Comparison of ENCODE assay signal across 9 cellular contexts in genomic region chr1:12152106-12152891, GRCh38. TPM values are rescaled to one million over a fixed set of nuclear protein-coding genes. Genes with fewer than 3 reads are reported as not detected.
DNase-seq lines count a peak whose midpoint lies in the region; ATAC-seq and TF ChIP-seq lines count a peak whose summit lies in the region.
"Had no signal": no experiment of that assay in that cellular context is flagged by ENCODE, and none has a peak within 500 bp of the region (broad histone marks: within the 10 kb centered on the region; RNA-seq: fewer than 3 reads in every experiment).

No MANE protein-coding gene starts in this region.

- no peaks in the 10 kb centered on the region for H4K20me1 ChIP-seq in OCI-LY3 (ENCODE audit: insufficient read depth, low read length)

- H3K4me1 ChIP-seq in OCI-LY3 (ENCODE audit: low read length) (peaks cover 87% of the 10 kb centered on the region), trophoblast cell (ENCODE audit: control insufficient read depth in 1 of 2, insufficient read depth in 2 of 2, low read length in 2 of 2) (peaks cover 7 to 9% of the 10 kb centered on the region in 2 experiments)

- no peaks in the 10 kb centered on the region for H3K36me3 ChIP-seq in OCI-LY3 (replicated peaks; ENCODE audit: low read depth, low read length)
- H3K36me3 ChIP-seq in trophoblast cell (ENCODE audit: control insufficient read depth in 1 of 2, insufficient read depth in 2 of 2, low read length in 2 of 2): no peaks in the 10 kb centered on the region

- peak overlapping the region; percentile 100 for H3K27ac ChIP-seq in OCI-LY3 (ENCODE audit: low read length)
- H3K27ac ChIP-seq in trophoblast cell (ENCODE audit: low read depth, low read length): peak overlapping the region; percentile 78

- ATAC-seq in GM18870 (IDR thresholded peaks at IDR 0.05; ENCODE audit: unreplicated experiment) (peak; percentile 63), HG02571 (IDR thresholded peaks at IDR 0.05; ENCODE audit: unreplicated experiment) (peak; percentile 61)

- peaks cover 6% of the 10 kb centered on the region for H3K79me1 ChIP-seq in trophoblast cell (ENCODE audit: low read length)

- H3K9me3 ChIP-seq in OCI-LY3 (ENCODE audit: insufficient read depth, low read length) (no peaks in the 10 kb centered on the region), trophoblast cell (ENCODE audit: insufficient read depth, low read depth, low read length) (peaks cover 5% of the 10 kb centered on the region)

- no peaks in the 10 kb centered on the region for H3K27me3 ChIP-seq in OCI-LY3 (ENCODE audit: low read depth, low read length)
- no peaks in the 10 kb centered on the region for H3K27me3 ChIP-seq in trophoblast cell (ENCODE audit: insufficient read depth, low read length)

- H3K9ac ChIP-seq in OCI-LY3 (ENCODE audit: low read length) (peak overlapping the region; percentile 87), trophoblast cell (ENCODE audit: low read length) (no peak overlapping the region)

- H3K23ac ChIP-seq in trophoblast cell (ENCODE audit: low read length): no peak overlapping the region

- no peak for TF ChIP-seq CTCF in OCI-LY3 (IDR thresholded peaks at IDR 0.05; ENCODE audit: low read depth, low read length)

- no CpG with 5 or more reads among the region's 7 CpGs for WGBS in trophoblast cell (ENCODE audit: extremely low coverage, insufficient coverage, insufficient read length)

- peak overlapping the region; percentile 65 for H2BK5ac ChIP-seq in trophoblast cell (ENCODE audit: low read depth, low read length, poor library complexity)

- H3K4me2 ChIP-seq in OCI-LY3 (ENCODE audit: low read length) (peak overlapping the region; percentile 81), trophoblast cell (ENCODE audit: low read length) (no peak overlapping the region)

- H2BK120ac ChIP-seq in trophoblast cell (ENCODE audit: insufficient read depth, low read length, poor library complexity): no peak overlapping the region

- H2AFZ ChIP-seq in OCI-LY3 (ENCODE audit: low read depth, low read length): no peak overlapping the region
- H2AFZ ChIP-seq in trophoblast cell (ENCODE audit: insufficient read depth, low read length, poor library complexity): no peak overlapping the region

- H3K79me2 ChIP-seq in OCI-LY3 (ENCODE audit: low read length) (no peaks in the 10 kb centered on the region), trophoblast cell (ENCODE audit: control insufficient read depth, insufficient read depth, low read length, poor library complexity) (peaks cover 1% of the 10 kb centered on the region)

- H4K12ac ChIP-seq in trophoblast cell (ENCODE audit: low read depth, low read length): no peak overlapping the region

- H3K4ac ChIP-seq in trophoblast cell (ENCODE audit: low read depth, low read length): no peak overlapping the region

- no peak overlapping the region for H2BK12ac ChIP-seq in trophoblast cell (ENCODE audit: low read length)

- no peak overlapping the region for H2AK5ac ChIP-seq in trophoblast cell (ENCODE audit: low read length)

- no peak overlapping the region for H4K8ac ChIP-seq in trophoblast cell (ENCODE audit: low read depth, low read length)

- H3K18ac ChIP-seq in trophoblast cell (ENCODE audit: low read length): no peak overlapping the region

- H4K91ac ChIP-seq in trophoblast cell (ENCODE audit: low read depth, low read length): peak overlapping the region; percentile 84

- no peak overlapping the region for H3K14ac ChIP-seq in trophoblast cell (ENCODE audit: low read length)

- no peak for DNase-seq in trophoblast cell
- no peak for DNase-seq in OCI-M1 (lab: John Stamatoyannopoulos, UW)
- DNase-seq in NCI-H69 (lab: John Stamatoyannopoulos, UW): no peak
- no peak for DNase-seq in NCI-H128 (lab: John Stamatoyannopoulos, UW; ENCODE audit: unreplicated experiment)
- DNase-seq in dedifferentiated amniotic fluid mesenchymal stem cell (ENCODE audit: extremely low spot score): no peak
- DNase-seq: NCI-H1048 had no signal

- H3K4me3 ChIP-seq in OCI-LY3 (ENCODE audit: low read length) (peak overlapping the region; percentile 58), trophoblast cell (ENCODE audit: low read depth, low read length) (no peak overlapping the region)

RNA-seq across cellular contexts. Expression of gene TNFRSF1B, which starts 14.5 kb away (rescaled TPM):
- 239 and 247 TPM in 2 replicates for polyA plus RNA-seq in trophoblast cell (2013)
